8 cellular contexts compared by ENCODE assay signal in the genomic region with DNA sequence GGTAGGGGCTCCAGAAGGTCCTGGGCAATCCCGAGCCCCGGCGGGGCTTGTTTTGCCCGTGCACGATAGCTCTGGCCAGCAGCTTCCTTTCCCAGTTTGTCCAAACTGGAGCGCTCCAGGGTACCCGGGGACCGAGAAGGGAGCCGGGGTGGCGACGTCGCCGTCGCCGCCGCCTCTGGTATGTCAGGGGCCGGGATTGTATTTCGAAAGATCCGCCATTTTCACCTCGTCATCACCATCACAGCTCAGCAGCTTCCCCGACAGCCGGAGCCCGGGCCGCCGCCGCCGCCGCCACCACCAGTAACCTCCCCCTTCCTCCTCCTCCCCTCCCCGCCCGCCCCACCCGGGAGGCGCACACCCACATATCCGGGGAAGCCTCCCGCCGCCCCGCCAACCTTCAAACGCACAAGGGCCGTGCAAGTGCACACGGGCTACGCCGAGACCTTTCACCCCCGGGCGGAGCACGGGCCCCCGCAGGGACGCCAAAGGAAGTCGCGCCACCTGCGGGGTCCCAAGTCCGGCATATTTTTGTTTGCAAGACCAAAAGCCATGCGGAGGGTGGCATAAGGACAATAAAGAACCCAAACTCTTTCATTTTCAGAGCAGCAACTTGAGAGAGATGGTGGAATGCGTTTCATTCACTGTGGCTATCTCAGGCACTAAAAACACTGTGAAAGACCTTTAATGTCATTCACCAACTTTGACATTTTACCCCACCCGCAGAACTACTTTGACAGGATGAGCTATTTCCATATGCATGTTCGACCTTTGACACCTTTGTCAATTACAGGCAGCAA. TPM values are rescaled to one million over a fixed set of nuclear protein-coding genes. Genes with fewer than 3 reads are reported as not detected.
DNase-seq lines count a peak whose midpoint lies in the region; ATAC-seq lines count a peak whose summit lies in the region.

A gene (minus strand): TSS at position 302 of the 797 bp plus-strand sequence. CDS start 25,979 bp downstream, outside the sequence.

- DNase-seq in NCI-H446 (lab: John Stamatoyannopoulos, UW) = peak; percentile 6 to 51
- no peak for DNase-seq in NCI-H446 treated with DMSO at 0.1 percent for 48 hours (lab: John Stamatoyannopoulos, UW)
- peak; percentile 66 for DNase-seq in NCI-H460 (ENCODE audit: extremely low read depth, low read depth)
- peak; percentile 89 for DNase-seq in activated CD4-positive, alpha-beta T cell treated with anti-CD3 and anti-CD28 coated beads for 48 hours
- DNase-seq in stimulated activated CD4-positive, alpha-beta T cell treated with anti-CD3 and anti-CD28 coated beads, Interleukin-1b, Interleukin-23, amount 100 ng/mL, for 4 hours (ENCODE audit: low read depth in 2 of 2) = peak; percentile 72 to 78

- no peaks in the 10 kb centered on the region for H3K27me3 ChIP-seq in layer of hippocampus (ENCODE audit: control insufficient read depth, insufficient read depth, low read length)

- ATAC-seq in HG02973 (IDR thresholded peaks at IDR 0.05; ENCODE audit: unreplicated experiment) = peak; percentile 33

- H3K27ac ChIP-seq in cingulate gyrus (ENCODE audit: low read depth, low read length) (peak within 1 kb of the TSS; percentile 69), layer of hippocampus (ENCODE audit: low read depth, low read length) (peak within 1 kb of the TSS; percentile 82)

RNA-seq across cellular contexts. Expression of the gene that starts here (rescaled TPM):
- total RNA-seq in NCI-H460 (2014; rRNA removed; shearing (Covaris generic)) = 17.4 and 19.8 TPM in 2 replicates
- polyA plus RNA-seq in NCI-H460 (2014; cell fraction: nucleus; rRNA removed) = 6.8 and 8.7 TPM in 2 replicates
